ENCODE assay signal across 1 cellular context in genomic region chr16:67435758-67436164, GRCh38.
TF ChIP-seq lines count a peak whose summit lies in the region.

No MANE protein-coding gene starts in this region.

TF ChIP-seq in K562, 482 proteins besides CTCF, POLR2A, EP300 and RAD21:
- TF ChIP-seq NUFIP1 (IDR thresholded peaks at IDR 0.05; ENCODE audit: partially characterized antibody) (no peak), POLR2G (IDR thresholded peaks at IDR 0.05; ENCODE audit: low read depth, low read length) (peak; percentile 60), RBM22 (IDR thresholded peaks at IDR 0.05; ENCODE audit: low read depth, low read length, poor library complexity, severe bottlenecking) (peak; percentile 67)
